In the genomic region with DNA sequence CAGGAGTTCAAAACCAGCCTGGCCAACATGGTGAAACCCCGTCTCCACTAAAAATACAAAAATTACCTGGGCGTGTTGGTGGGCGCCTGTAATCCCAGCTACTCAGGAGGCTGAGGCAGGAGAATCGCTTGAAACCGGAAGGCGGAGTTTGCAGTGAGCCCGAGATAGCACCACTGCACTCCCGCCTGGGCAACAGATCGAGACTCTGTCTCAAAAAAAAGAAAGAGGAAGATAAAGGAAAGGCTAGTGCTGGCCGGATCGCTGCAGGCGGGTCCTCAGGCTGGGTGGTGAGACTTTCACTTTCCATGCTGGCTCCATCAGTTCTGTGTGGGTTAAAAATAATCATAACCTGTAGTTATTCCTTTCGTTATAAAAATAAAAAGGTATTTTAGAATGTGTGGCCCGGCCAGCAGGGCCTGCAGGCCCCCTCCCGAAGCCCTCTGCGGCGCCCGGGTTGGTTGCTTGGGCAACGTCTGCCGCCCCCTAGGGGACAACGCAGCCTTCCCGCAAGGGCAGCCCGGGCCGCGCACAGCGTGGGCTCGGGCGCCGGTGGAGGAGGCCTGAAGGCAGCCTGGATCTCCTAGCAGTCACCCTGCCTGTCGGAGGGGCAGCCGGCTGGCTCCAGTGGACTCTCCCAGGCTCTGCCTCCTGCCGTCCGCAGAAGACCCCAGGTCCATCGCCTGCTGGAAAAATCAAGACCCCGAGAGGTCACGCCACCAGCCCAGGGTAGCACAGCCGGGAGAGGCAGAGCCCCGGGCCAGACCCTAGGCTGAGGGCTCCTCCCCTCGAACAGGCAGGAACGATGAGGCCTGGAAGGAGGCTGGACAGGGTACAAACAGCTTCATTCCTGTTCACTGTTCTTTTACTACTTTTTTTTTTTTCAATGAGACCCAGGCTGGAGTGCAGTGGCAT, we compare ENCODE assay signal across 1 cellular context.
TF ChIP-seq lines count a peak whose summit lies in the region.

No MANE protein-coding gene starts in this region.

TF ChIP-seq in HepG2, 621 proteins besides CTCF, POLR2A, EP300 and RAD21 (continues in another document):
- TF ChIP-seq REXO4 (CRISPR knock-in tag; IDR thresholded peaks at IDR 0.05; ENCODE audit: borderline replicate concordance) (no peak), ZNF143 (CRISPR knock-in tag; IDR thresholded peaks at IDR 0.05) (peak; percentile 62), ZNF331 (CRISPR knock-in tag; IDR thresholded peaks at IDR 0.05) (0 out of 2 replicates have a peak, but pooled peaks have one; percentile 48), HNRNPLL (IDR thresholded peaks at IDR 0.05; ENCODE audit: low read depth, low read length, poor library complexity, severe bottlenecking) (peak; percentile 91), ZMYM4 (CRISPR knock-in tag; IDR thresholded peaks at IDR 0.05) (0 out of 2 replicates have a peak, but pooled peaks have one; percentile 29), NONO (IDR thresholded peaks at IDR 0.05) (no peak), NONO (CRISPR knock-in tag; conservative IDR thresholded peaks at IDR 0.05) (0 out of 2 replicates have a peak, but pooled peaks have one; percentile 28), ZFX (CRISPR knock-in tag; IDR thresholded peaks at IDR 0.05; ENCODE audit: low read depth) (peak; percentile 64), PAWR (CRISPR knock-in tag; IDR thresholded peaks at IDR 0.05; ENCODE audit: borderline replicate concordance) (no peak), NFE2L2 (IDR thresholded peaks at IDR 0.05; ENCODE audit: low read length) (no peak), POLR2G (IDR thresholded peaks at IDR 0.05; ENCODE audit: low read depth, low read length) (0 out of 2 replicates have a peak, but pooled peaks have one; percentile 24), ZNF550 (CRISPR knock-in tag; IDR thresholded peaks at IDR 0.05; ENCODE audit: borderline replicate concordance) (no peak), ZNF619 (CRISPR knock-in tag; IDR thresholded peaks at IDR 0.05) (no peak), ZNF768 (CRISPR knock-in tag; IDR thresholded peaks at IDR 0.05) (peak; percentile 93), BHLHE40 (IDR thresholded peaks at IDR 0.05; ENCODE audit: low read length) (no peak), NFYC (CRISPR knock-in tag; IDR thresholded peaks at IDR 0.05) (0 out of 2 replicates have a peak, but pooled peaks have one; percentile 12), MYC (CRISPR knock-in tag; IDR thresholded peaks at IDR 0.05; ENCODE audit: borderline replicate concordance) (peak; percentile 41; the same call in 1 of the 2 replicates), ZNF34 (CRISPR knock-in tag; IDR thresholded peaks at IDR 0.05; ENCODE audit: borderline replicate concordance) (no peak), ZNF605 (CRISPR knock-in tag; IDR thresholded peaks at IDR 0.05) (no peak), TMF1 (CRISPR knock-in tag; IDR thresholded peaks at IDR 0.05; ENCODE audit: low read depth) (no peak), SAP130 (CRISPR knock-in tag; IDR thresholded peaks at IDR 0.05; ENCODE audit: low read depth) (0 out of 2 replicates have a peak, but pooled peaks have one; percentile 14), XRCC5 (optimal IDR thresholded peaks at IDR 0.05; ENCODE audit: low read length) (peak; percentile 77), DPF2 (CRISPR knock-in tag; IDR thresholded peaks at IDR 0.05; ENCODE audit: borderline replicate concordance, low read depth) (no peak), NRL (CRISPR knock-in tag; IDR thresholded peaks at IDR 0.05; ENCODE audit: borderline replicate concordance) (no peak), SMAD3 (CRISPR knock-in tag; IDR thresholded peaks at IDR 0.05) (no peak), KAT8 (CRISPR knock-in tag; IDR thresholded peaks at IDR 0.05) (0 out of 2 replicates have a peak, but pooled peaks have one; percentile 18), PHF8 (CRISPR knock-in tag; IDR thresholded peaks at IDR 0.05) (peak; percentile 53), ZNF121 (CRISPR knock-in tag; IDR thresholded peaks at IDR 0.05) (peak; percentile 92), ZNF678 (CRISPR knock-in tag; IDR thresholded peaks at IDR 0.05) (no peak), SPEN (CRISPR knock-in tag; IDR thresholded peaks at IDR 0.05; ENCODE audit: low read depth) (peak; percentile 37; the same call in 1 of the 2 replicates), RBFOX2 (IDR thresholded peaks at IDR 0.05; ENCODE audit: low read depth, low read length) (peak; percentile 39; the same call in 1 of the 2 replicates), GABPB1 (CRISPR knock-in tag; IDR thresholded peaks at IDR 0.05) (peak; percentile 35; the same call in 1 of the 2 replicates), NFYB (CRISPR knock-in tag; IDR thresholded peaks at IDR 0.05) (no peak), STAG1 (CRISPR knock-in tag; IDR thresholded peaks at IDR 0.05) (peak; percentile 65)
- TF ChIP-seq, protein P1, sequence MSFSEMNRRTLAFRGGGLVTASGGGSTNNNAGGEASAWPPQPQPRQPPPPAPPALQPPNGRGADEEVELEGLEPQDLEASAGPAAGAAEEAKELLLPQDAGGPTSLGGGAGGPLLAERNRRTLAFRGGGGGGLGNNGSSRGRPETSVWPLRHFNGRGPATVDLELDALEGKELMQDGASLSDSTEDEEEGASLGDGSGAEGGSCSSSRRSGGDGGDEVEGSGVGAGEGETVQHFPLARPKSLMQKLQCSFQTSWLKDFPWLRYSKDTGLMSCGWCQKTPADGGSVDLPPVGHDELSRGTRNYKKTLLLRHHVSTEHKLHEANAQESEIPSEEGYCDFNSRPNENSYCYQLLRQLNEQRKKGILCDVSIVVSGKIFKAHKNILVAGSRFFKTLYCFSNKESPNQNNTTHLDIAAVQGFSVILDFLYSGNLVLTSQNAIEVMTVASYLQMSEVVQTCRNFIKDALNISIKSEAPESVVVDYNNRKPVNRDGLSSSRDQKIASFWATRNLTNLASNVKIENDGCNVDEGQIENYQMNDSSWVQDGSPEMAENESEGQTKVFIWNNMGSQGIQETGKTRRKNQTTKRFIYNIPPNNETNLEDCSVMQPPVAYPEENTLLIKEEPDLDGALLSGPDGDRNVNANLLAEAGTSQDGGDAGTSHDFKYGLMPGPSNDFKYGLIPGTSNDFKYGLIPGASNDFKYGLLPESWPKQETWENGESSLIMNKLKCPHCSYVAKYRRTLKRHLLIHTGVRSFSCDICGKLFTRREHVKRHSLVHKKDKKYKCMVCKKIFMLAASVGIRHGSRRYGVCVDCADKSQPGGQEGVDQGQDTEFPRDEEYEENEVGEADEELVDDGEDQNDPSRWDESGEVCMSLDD (CRISPR knock-in tag; IDR thresholded peaks at IDR 0.05; ENCODE audit: borderline replicate concordance) = no peak
- TF ChIP-seq, protein P2, sequence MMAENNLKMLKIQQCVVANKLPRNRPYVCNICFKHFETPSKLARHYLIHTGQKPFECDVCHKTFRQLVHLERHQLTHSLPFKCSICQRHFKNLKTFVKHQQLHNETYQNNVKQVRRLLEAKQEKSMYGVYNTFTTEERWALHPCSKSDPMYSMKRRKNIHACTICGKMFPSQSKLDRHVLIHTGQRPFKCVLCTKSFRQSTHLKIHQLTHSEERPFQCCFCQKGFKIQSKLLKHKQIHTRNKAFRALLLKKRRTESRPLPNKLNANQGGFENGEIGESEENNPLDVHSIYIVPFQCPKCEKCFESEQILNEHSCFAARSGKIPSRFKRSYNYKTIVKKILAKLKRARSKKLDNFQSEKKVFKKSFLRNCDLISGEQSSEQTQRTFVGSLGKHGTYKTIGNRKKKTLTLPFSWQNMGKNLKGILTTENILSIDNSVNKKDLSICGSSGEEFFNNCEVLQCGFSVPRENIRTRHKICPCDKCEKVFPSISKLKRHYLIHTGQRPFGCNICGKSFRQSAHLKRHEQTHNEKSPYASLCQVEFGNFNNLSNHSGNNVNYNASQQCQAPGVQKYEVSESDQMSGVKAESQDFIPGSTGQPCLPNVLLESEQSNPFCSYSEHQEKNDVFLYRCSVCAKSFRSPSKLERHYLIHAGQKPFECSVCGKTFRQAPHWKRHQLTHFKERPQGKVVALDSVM (CRISPR knock-in tag; IDR thresholded peaks at IDR 0.05) = 0 out of 2 replicates have a peak, but pooled peaks have one; percentile 21
- TF ChIP-seq, protein P3, sequence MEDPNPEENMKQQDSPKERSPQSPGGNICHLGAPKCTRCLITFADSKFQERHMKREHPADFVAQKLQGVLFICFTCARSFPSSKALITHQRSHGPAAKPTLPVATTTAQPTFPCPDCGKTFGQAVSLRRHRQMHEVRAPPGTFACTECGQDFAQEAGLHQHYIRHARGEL (CRISPR knock-in tag; IDR thresholded peaks at IDR 0.05) = no peak
- TF ChIP-seq, protein P4, sequence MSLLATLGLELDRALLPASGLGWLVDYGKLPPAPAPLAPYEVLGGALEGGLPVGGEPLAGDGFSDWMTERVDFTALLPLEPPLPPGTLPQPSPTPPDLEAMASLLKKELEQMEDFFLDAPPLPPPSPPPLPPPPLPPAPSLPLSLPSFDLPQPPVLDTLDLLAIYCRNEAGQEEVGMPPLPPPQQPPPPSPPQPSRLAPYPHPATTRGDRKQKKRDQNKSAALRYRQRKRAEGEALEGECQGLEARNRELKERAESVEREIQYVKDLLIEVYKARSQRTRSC (CRISPR knock-in tag; IDR thresholded peaks at IDR 0.05; ENCODE audit: low read depth) = no peak
- TF ChIP-seq, protein P5, sequence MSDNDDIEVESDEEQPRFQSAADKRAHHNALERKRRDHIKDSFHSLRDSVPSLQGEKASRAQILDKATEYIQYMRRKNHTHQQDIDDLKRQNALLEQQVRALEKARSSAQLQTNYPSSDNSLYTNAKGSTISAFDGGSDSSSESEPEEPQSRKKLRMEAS (IDR thresholded peaks at IDR 0.05) = no peak
- TF ChIP-seq, protein P6, sequence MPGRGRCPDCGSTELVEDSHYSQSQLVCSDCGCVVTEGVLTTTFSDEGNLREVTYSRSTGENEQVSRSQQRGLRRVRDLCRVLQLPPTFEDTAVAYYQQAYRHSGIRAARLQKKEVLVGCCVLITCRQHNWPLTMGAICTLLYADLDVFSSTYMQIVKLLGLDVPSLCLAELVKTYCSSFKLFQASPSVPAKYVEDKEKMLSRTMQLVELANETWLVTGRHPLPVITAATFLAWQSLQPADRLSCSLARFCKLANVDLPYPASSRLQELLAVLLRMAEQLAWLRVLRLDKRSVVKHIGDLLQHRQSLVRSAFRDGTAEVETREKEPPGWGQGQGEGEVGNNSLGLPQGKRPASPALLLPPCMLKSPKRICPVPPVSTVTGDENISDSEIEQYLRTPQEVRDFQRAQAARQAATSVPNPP (CRISPR knock-in tag; IDR thresholded peaks at IDR 0.05) = no peak
- TF ChIP-seq, protein P7, sequence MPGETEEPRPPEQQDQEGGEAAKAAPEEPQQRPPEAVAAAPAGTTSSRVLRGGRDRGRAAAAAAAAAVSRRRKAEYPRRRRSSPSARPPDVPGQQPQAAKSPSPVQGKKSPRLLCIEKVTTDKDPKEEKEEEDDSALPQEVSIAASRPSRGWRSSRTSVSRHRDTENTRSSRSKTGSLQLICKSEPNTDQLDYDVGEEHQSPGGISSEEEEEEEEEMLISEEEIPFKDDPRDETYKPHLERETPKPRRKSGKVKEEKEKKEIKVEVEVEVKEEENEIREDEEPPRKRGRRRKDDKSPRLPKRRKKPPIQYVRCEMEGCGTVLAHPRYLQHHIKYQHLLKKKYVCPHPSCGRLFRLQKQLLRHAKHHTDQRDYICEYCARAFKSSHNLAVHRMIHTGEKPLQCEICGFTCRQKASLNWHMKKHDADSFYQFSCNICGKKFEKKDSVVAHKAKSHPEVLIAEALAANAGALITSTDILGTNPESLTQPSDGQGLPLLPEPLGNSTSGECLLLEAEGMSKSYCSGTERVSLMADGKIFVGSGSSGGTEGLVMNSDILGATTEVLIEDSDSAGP (CRISPR knock-in tag; IDR thresholded peaks at IDR 0.05; ENCODE audit: borderline replicate concordance) = 0 out of 2 replicates have a peak, but pooled peaks have one; percentile 46
- TF ChIP-seq, protein P8, sequence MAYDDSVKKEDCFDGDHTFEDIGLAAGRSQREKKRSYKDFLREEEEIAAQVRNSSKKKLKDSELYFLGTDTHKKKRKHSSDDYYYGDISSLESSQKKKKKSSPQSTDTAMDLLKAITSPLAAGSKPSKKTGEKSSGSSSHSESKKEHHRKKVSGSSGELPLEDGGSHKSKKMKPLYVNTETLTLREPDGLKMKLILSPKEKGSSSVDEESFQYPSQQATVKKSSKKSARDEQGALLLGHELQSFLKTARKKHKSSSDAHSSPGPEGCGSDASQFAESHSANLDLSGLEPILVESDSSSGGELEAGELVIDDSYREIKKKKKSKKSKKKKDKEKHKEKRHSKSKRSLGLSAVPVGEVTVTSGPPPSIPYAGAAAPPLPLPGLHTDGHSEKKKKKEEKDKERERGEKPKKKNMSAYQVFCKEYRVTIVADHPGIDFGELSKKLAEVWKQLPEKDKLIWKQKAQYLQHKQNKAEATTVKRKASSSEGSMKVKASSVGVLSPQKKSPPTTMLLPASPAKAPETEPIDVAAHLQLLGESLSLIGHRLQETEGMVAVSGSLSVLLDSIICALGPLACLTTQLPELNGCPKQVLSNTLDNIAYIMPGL (CRISPR knock-in tag; IDR thresholded peaks at IDR 0.05; ENCODE audit: borderline replicate concordance in 1 of 2, low read depth in 1 of 2) = peak; percentile 79 to 80
- TF ChIP-seq, protein P9, sequence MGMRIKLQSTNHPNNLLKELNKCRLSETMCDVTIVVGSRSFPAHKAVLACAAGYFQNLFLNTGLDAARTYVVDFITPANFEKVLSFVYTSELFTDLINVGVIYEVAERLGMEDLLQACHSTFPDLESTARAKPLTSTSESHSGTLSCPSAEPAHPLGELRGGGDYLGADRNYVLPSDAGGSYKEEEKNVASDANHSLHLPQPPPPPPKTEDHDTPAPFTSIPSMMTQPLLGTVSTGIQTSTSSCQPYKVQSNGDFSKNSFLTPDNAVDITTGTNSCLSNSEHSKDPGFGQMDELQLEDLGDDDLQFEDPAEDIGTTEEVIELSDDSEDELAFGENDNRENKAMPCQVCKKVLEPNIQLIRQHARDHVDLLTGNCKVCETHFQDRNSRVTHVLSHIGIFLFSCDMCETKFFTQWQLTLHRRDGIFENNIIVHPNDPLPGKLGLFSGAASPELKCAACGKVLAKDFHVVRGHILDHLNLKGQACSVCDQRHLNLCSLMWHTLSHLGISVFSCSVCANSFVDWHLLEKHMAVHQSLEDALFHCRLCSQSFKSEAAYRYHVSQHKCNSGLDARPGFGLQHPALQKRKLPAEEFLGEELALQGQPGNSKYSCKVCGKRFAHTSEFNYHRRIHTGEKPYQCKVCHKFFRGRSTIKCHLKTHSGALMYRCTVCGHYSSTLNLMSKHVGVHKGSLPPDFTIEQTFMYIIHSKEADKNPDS (CRISPR knock-in tag; IDR thresholded peaks at IDR 0.05) = no peak
- TF ChIP-seq, protein P10, sequence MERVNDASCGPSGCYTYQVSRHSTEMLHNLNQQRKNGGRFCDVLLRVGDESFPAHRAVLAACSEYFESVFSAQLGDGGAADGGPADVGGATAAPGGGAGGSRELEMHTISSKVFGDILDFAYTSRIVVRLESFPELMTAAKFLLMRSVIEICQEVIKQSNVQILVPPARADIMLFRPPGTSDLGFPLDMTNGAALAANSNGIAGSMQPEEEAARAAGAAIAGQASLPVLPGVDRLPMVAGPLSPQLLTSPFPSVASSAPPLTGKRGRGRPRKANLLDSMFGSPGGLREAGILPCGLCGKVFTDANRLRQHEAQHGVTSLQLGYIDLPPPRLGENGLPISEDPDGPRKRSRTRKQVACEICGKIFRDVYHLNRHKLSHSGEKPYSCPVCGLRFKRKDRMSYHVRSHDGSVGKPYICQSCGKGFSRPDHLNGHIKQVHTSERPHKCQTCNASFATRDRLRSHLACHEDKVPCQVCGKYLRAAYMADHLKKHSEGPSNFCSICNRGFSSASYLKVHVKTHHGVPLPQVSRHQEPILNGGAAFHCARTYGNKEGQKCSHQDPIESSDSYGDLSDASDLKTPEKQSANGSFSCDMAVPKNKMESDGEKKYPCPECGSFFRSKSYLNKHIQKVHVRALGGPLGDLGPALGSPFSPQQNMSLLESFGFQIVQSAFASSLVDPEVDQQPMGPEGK (CRISPR knock-in tag; IDR thresholded peaks at IDR 0.05) = peak; percentile 47; the same call in 1 of the 2 replicates
- TF ChIP-seq, protein P11, sequence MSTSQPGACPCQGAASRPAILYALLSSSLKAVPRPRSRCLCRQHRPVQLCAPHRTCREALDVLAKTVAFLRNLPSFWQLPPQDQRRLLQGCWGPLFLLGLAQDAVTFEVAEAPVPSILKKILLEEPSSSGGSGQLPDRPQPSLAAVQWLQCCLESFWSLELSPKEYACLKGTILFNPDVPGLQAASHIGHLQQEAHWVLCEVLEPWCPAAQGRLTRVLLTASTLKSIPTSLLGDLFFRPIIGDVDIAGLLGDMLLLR (CRISPR knock-in tag; IDR thresholded peaks at IDR 0.05) = no peak
